Comparison of ENCODE assay signal across 22 cellular contexts in the genomic region with DNA sequence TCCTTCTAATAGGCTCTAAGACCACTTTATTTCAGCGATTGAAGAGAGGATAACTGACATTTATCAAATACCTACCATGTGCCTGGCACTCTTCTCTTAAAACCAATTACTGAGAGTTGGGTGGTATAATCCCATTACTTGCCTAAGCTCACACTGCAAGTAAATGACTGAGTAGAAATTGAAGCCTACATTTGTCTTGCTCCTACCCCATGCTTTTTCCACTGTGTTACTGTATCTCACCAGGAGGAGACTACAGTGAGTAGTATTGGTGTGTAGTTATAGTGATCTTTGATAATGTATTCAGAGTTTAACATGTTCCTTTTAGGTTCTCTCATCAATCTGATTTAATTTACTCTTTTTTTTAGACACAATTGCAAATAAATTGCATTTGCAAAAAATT.
"Had no signal": no experiment of that assay in that cellular context is flagged by ENCODE, and none has a peak within 500 bp of the region (broad histone marks: within the 10 kb centered on the region; RNA-seq: fewer than 3 reads in every experiment).

No MANE protein-coding gene starts in this region.

- H3K9me3 Mint-ChIP-seq: mesothelial cell of epicardium; natural killer cell treated with Interleukin-12 subunit alpha and Interleukin-12 subunit beta and Interleukin-15 and Interleukin-18, amount 100 ng/mL, for 72 hours; neural progenitor cell; stimulated activated naive B cell treated with anti-CD40 and anti-IgM and Interleukin-4, amounts not matched to agents 10 μg/mL and 1 μg/mL and 100 μg/mL, for 72 hours; stimulated activated naive CD8-positive, alpha-beta T cell treated with anti-CD3 and anti-CD28 coated beads, Interleukin-15, amount 100 ng/mL, for 72 hours had no signal

- H3K4me3 ChIP-seq: dorsolateral prefrontal cortex, esophagus muscularis mucosa, gastrocnemius medialis, neural progenitor cell, pancreas, testis, transverse colon had no signal

- H3K4me2 ChIP-seq: neural progenitor cell had no signal

- H3K27me3 Mint-ChIP-seq: natural killer cell treated with Interleukin-12 subunit alpha and Interleukin-12 subunit beta and Interleukin-15 and Interleukin-18, amount 100 ng/mL, for 72 hours; progenitor cell of endocrine pancreas; stimulated activated naive B cell treated with anti-CD40 and anti-IgM and Interleukin-4, amounts not matched to agents 10 μg/mL and 1 μg/mL and 100 μg/mL, for 72 hours; stimulated activated naive CD8-positive, alpha-beta T cell treated with anti-CD3 and anti-CD28 coated beads, Interleukin-15, amount 100 ng/mL, for 72 hours had no signal

- H3K27me3 ChIP-seq: dorsolateral prefrontal cortex, esophagus muscularis mucosa, gastrocnemius medialis, neural progenitor cell, pancreas, testis, transverse colon had no signal

- H3K4me3 Mint-ChIP-seq: mesothelial cell of epicardium; natural killer cell treated with Interleukin-12 subunit alpha and Interleukin-12 subunit beta and Interleukin-15 and Interleukin-18, amount 100 ng/mL, for 72 hours; neural progenitor cell; stimulated activated naive B cell treated with anti-CD40 and anti-IgM and Interleukin-4, amounts not matched to agents 10 μg/mL and 1 μg/mL and 100 μg/mL, for 72 hours; stimulated activated naive CD8-positive, alpha-beta T cell treated with anti-CD3 and anti-CD28 coated beads, Interleukin-15, amount 100 ng/mL, for 72 hours had no signal

- H3K27ac Mint-ChIP-seq: mesothelial cell of epicardium; natural killer cell treated with Interleukin-12 subunit alpha and Interleukin-12 subunit beta and Interleukin-15 and Interleukin-18, amount 100 ng/mL, for 72 hours; neural progenitor cell; progenitor cell of endocrine pancreas; stimulated activated naive B cell treated with anti-CD40 and anti-IgM and Interleukin-4, amounts not matched to agents 10 μg/mL and 1 μg/mL and 100 μg/mL, for 72 hours; stimulated activated naive CD8-positive, alpha-beta T cell treated with anti-CD3 and anti-CD28 coated beads, Interleukin-15, amount 100 ng/mL, for 72 hours had no signal

- DNase-seq: cortex of kidney; dorsolateral prefrontal cortex; effector CD8-positive, alpha-beta T cell; gastrocnemius medialis; islet precursor cell; occipital lobe; pancreas; right cardiac atrium; stimulated activated CD4-positive, alpha-beta T cell treated with anti-CD3 and anti-CD28 coated beads, Interleukin-15, amount 100 ng/mL, for 24 hours; stimulated activated CD4-positive, alpha-beta T cell treated with anti-CD3 and anti-CD28 coated beads, Interleukin-1b, Interleukin-23, amount 100 ng/mL, for 48 hours; stimulated activated CD4-positive, alpha-beta T cell treated with anti-CD3 and anti-CD28 coated beads, Interleukin-4, amount 100 ng/mL, for 24 hours; stimulated activated naive B cell treated with anti-CD40 and anti-IgM and Interleukin-4, amounts not matched to agents 10 μg/mL and 1 μg/mL and 100 μg/mL, for 72 hours; stimulated activated naive CD8-positive, alpha-beta T cell treated with anti-CD3 and anti-CD28 coated beads, Interleukin-15, amount 100 ng/mL, for 72 hours; testis; transverse colon had no signal

- ATAC-seq: gastrocnemius medialis; left lobe of liver; natural killer cell treated with Interleukin-12 subunit alpha and Interleukin-12 subunit beta and Interleukin-15 and Interleukin-18, amount 100 ng/mL, for 72 hours; pancreas; right cardiac atrium; stimulated activated naive B cell treated with anti-CD40 and anti-IgM and Interleukin-4, amounts not matched to agents 10 μg/mL and 1 μg/mL and 100 μg/mL, for 72 hours; stimulated activated naive CD8-positive, alpha-beta T cell treated with anti-CD3 and anti-CD28 coated beads, Interleukin-15, amount 100 ng/mL, for 72 hours had no signal

- H3K9me3 ChIP-seq: esophagus muscularis mucosa, gastrocnemius medialis, pancreas, testis, transverse colon had no signal

- H3K4me1 Mint-ChIP-seq: mesothelial cell of epicardium; neural progenitor cell; stimulated activated naive B cell treated with anti-CD40 and anti-IgM and Interleukin-4, amounts not matched to agents 10 μg/mL and 1 μg/mL and 100 μg/mL, for 72 hours; stimulated activated naive CD8-positive, alpha-beta T cell treated with anti-CD3 and anti-CD28 coated beads, Interleukin-15, amount 100 ng/mL, for 72 hours had no signal

- H3K4me1 ChIP-seq: esophagus muscularis mucosa, gastrocnemius medialis, neural progenitor cell, pancreas, testis, transverse colon had no signal

- H3K27ac ChIP-seq: dorsolateral prefrontal cortex, epithelial cell of prostate, esophagus muscularis mucosa, gastrocnemius medialis, neural progenitor cell, pancreas, testis, transverse colon had no signal

- H3K9ac ChIP-seq: neural progenitor cell had no signal

- H2AFZ ChIP-seq: neural progenitor cell had no signal
